Comparison of ENCODE assay signal across 8 cellular contexts in the genomic region with DNA sequence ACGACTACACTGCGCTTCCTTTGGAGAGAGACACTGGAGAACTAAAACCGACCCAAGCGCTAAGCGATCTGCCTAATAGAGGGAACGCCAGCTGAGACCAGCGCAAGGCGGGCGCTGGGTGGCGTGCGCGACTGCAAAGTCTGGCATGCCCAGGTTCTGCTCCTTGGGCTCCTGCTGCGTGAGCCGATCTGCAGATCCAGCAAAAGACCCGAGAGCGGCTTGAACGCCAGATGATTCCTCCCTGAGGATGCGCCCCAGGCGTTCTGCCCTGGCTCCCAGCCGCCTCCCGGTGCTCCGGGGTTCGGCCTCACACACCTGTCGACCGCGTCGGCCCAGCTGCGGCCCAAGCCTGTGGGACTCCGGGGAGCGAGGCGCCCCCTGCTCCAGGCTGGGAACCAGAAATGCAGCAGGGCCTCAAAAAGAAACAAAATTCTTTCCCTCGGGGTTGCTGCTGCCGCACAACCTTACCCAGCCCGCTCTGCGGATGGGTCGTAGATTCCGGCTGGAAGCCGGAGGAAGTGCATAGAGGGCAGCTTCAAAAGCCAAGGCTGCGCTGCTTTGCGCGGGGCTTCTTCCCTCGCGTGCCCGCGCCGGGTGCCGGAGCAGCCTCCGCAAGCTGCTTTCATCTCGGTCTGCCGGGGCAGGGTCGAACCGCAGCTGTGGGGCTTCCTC. TPM values are rescaled to one million over a fixed set of nuclear protein-coding genes. Genes with fewer than 3 reads are reported as not detected.
DNase-seq lines count a peak whose midpoint lies in the region; ATAC-seq and TF ChIP-seq lines count a peak whose summit lies in the region.

No MANE protein-coding gene starts in this region.

- H3K4me3 Mint-ChIP-seq in activated naive CD4-positive, alpha-beta T cell treated with anti-CD3 and anti-CD28 coated beads, Interleukin-2, amount 50 U/mL, for 24 hours = peak overlapping the region; percentile 91

- H3K4me2 ChIP-seq in Karpas-422 (ENCODE audit: low read depth, low read length, poor library complexity, severe bottlenecking) = peak overlapping the region; percentile 68

- peak overlapping the region; percentile 54; the same call in 1 of the 2 replicates for H3K9ac ChIP-seq in ES-I3 (ENCODE audit: low read depth, low read length)
- peak overlapping the region; percentile 63 for H3K9ac ChIP-seq in Karpas-422 (ENCODE audit: low read length)

- TF ChIP-seq CTCF in RWPE2 (IDR thresholded peaks at IDR 0.05; ENCODE audit: poor library complexity, severe bottlenecking) (peak; percentile 76), heart right ventricle (IDR thresholded peaks at IDR 0.05) (peak in 7 of 9 donors; percentile 42 to 63 (median 52)), psoas muscle (IDR thresholded peaks at IDR 0.05) (peak; percentile 58)

- H3K9me3 ChIP-seq in ES-I3 (ENCODE audit: control insufficient read depth, insufficient read depth, low read length) (no peaks in the 10 kb centered on the region), Karpas-422 (ENCODE audit: low read length) (no peaks in the 10 kb centered on the region), RWPE2 (ENCODE audit: severe bottlenecking) (no peaks in the 10 kb centered on the region), heart right ventricle (no peaks in the 10 kb centered on the region), psoas muscle (no peaks in the 10 kb centered on the region)

- H3K27ac Mint-ChIP-seq in activated naive CD4-positive, alpha-beta T cell treated with anti-CD3 and anti-CD28 coated beads, Interleukin-2, amount 50 U/mL, for 24 hours = peak overlapping the region; percentile 17

- peaks cover 23% of the 10 kb centered on the region for H3K4me1 Mint-ChIP-seq in activated naive CD4-positive, alpha-beta T cell treated with anti-CD3 and anti-CD28 coated beads, Interleukin-2, amount 50 U/mL, for 24 hours

- intact Hi-C loops in heart right ventricle (cut with DNase I) = loop anchor here in 3 of 10 donors (5.0 to 10.0 kb wide), 2 partner anchors 156 to 159 kb away; no protein-coding TSS in a partner anchor
- intact Hi-C loops in psoas muscle (cut with DNase I) = loop anchor here in 1 of 2 donors (5.0 kb wide), 1 partner anchor 159 kb away; no protein-coding TSS in a partner anchor

- ATAC-seq in GM21825 (IDR thresholded peaks at IDR 0.05; ENCODE audit: unreplicated experiment) (peak; percentile 95), RWPE2 (ENCODE audit: low read depth) (peak; percentile 93), heart right ventricle (peak; percentile 86 to 97 (median 92)), psoas muscle (peak; percentile 92 to 98 (median 96))

- H3K4me1 ChIP-seq in ES-I3 (ENCODE audit: insufficient read depth, low read length) = peaks cover 4% of the 10 kb centered on the region; the same call in 1 of the 2 replicates
- H3K4me1 ChIP-seq in Karpas-422 (ENCODE audit: low read length) = peaks cover 5% of the 10 kb centered on the region
- H3K4me1 ChIP-seq in RWPE2 (ENCODE audit: insufficient read depth, poor library complexity, severe bottlenecking) = no peaks in the 10 kb centered on the region
- peaks cover 0 to 45% (median 27%) of the 10 kb centered on the region in 9 donors for H3K4me1 ChIP-seq in heart right ventricle
- H3K4me1 ChIP-seq in psoas muscle = peaks cover 10% of the 10 kb centered on the region

- H3K27ac ChIP-seq in Karpas-422 (ENCODE audit: low read length) (no peak overlapping the region), RWPE2 (ENCODE audit: poor library complexity, severe bottlenecking) (no peak overlapping the region), heart right ventricle (no peak overlapping the region), psoas muscle (no peak overlapping the region)

- WGBS in heart right ventricle, 2 donors = 0 to 1% methylated on average over 52 of the region's 52 CpGs
- WGBS in psoas muscle, 3 donors = 1 to 2% (median 2%) methylated on average over 48 to 52 of the region's 52 CpGs

- no peaks in the 10 kb centered on the region for H3K9me3 Mint-ChIP-seq in activated naive CD4-positive, alpha-beta T cell treated with anti-CD3 and anti-CD28 coated beads, Interleukin-2, amount 50 U/mL, for 24 hours

- H3K79me2 ChIP-seq in Karpas-422 (ENCODE audit: low read length) = no peaks in the 10 kb centered on the region

- peaks cover 49% of the 10 kb centered on the region for H3K27me3 Mint-ChIP-seq in activated naive CD4-positive, alpha-beta T cell treated with anti-CD3 and anti-CD28 coated beads, Interleukin-2, amount 50 U/mL, for 24 hours

- H3K9me2 ChIP-seq in Karpas-422 (replicated peaks; ENCODE audit: insufficient read depth, low read length) = no peaks in the 10 kb centered on the region

- H3K36me3 Mint-ChIP-seq in activated naive CD4-positive, alpha-beta T cell treated with anti-CD3 and anti-CD28 coated beads, Interleukin-2, amount 50 U/mL, for 24 hours = no peaks in the 10 kb centered on the region

- peak overlapping the region; percentile 11; the same call in 1 of the 2 replicates for H2AFZ ChIP-seq in Karpas-422 (ENCODE audit: low read length)

- DNase-seq in Karpas-422 (peak; percentile 76), RWPE2 (ENCODE audit: low spot score) (peak; percentile 62), heart right ventricle (peak; percentile 26 to 57), psoas muscle (peak; percentile 66 to 85), middle frontal gyrus (ENCODE audit: extremely low spot score, low spot score) (no peak)

- H3K36me3 ChIP-seq in ES-I3 (ENCODE audit: insufficient read depth, low read length) (no peaks in the 10 kb centered on the region), Karpas-422 (ENCODE audit: insufficient read depth, low read length) (no peaks in the 10 kb centered on the region), RWPE2 (ENCODE audit: low read depth) (no peaks in the 10 kb centered on the region), heart right ventricle (no peaks in the 10 kb centered on the region), psoas muscle (ENCODE audit: insufficient read depth in 1 of 2, low read depth in 1 of 2) (no peaks in the 10 kb centered on the region)

- H4K20me1 ChIP-seq in Karpas-422 (ENCODE audit: insufficient read depth, low read depth, low read length) = no peaks in the 10 kb centered on the region

- peak overlapping the region; percentile 61 for H3K4me3 ChIP-seq in Karpas-422 (ENCODE audit: low read length)
- peak overlapping the region; percentile 29 for H3K4me3 ChIP-seq in RWPE2 (ENCODE audit: severe bottlenecking)
- peak overlapping the region; percentile 12 to 70 (median 56) for H3K4me3 ChIP-seq in heart right ventricle
- H3K4me3 ChIP-seq in psoas muscle = peak overlapping the region; percentile 66

- H3K27me3 ChIP-seq in Karpas-422 (ENCODE audit: low read length) = no peaks in the 10 kb centered on the region
- H3K27me3 ChIP-seq in RWPE2 (ENCODE audit: insufficient read depth, poor library complexity, severe bottlenecking) = peaks cover 62% of the 10 kb centered on the region
- H3K27me3 ChIP-seq in heart right ventricle = peaks cover 29 to 86% (median 70%) of the 10 kb centered on the region in 7 donors
- peaks cover 8 to 71% (median 16%) of the 10 kb centered on the region in 3 donors for H3K27me3 ChIP-seq in psoas muscle (ENCODE audit: insufficient read depth in 3 of 3, low read length in 2 of 3)

RNA-seq across cellular contexts. Expression of a gene that starts 17.9 kb away (rescaled TPM):
- total RNA-seq in Karpas-422 (2014; rRNA removed; shearing (Covaris generic); ENCODE audit: low replicate concordance) = not detected in 2 replicates
- total RNA-seq in heart right ventricle (not detected), psoas muscle (not detected)
- polyA plus RNA-seq in heart right ventricle (not detected), psoas muscle (not detected)

RNA-seq across cellular contexts. Expression of a gene that starts 20.3 kb away (rescaled TPM):
- total RNA-seq in Karpas-422 (2014; rRNA removed; shearing (Covaris generic); ENCODE audit: low replicate concordance) = 65.0 and 104 TPM in 2 replicates
- total RNA-seq in heart right ventricle = 10 to 100 TPM; 14.2 to 24.1 (median 18.6) TPM
- 10 to 100 TPM; 14.2 to 26.6 TPM for polyA plus RNA-seq in heart right ventricle
- total RNA-seq in psoas muscle = 10 to 100 TPM; 15.2 to 24.5 (median 19.3) TPM
- polyA plus RNA-seq in psoas muscle = 10 to 100 TPM; 12.4 to 21.4 (median 12.5) TPM
